ENCODE assay signal across 12 cellular contexts in the genomic region with DNA sequence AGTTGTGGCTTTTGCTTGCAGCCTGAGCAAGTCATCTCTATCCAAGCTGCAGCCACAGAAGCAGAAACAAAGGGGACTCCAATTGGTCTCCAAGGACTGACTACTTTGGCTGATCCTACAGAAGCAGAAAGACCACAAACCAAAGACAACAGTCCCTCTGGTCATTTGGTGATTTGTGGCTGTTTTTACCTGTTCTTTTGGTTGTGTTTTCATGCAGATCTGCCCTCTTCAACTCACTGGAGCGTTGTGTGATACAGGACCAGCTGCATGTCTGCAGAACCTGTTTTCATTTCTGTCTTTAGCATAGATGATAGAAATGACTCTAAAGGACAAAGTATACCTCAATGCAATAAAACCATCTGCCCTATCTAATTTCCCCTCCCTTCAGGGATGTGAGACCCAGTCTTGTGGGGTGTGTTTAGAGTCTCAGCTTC. TPM values are rescaled to one million over a fixed set of nuclear protein-coding genes. Genes with fewer than 3 reads are reported as not detected.
DNase-seq lines count a peak whose midpoint lies in the region; ATAC-seq, FAIRE-seq and TF ChIP-seq lines count a peak whose summit lies in the region.
"Had no signal": no experiment of that assay in that cellular context is flagged by ENCODE, and none has a peak within 500 bp of the region (broad histone marks: within the 10 kb centered on the region; RNA-seq: fewer than 3 reads in every experiment).

No MANE protein-coding gene starts in this region.

- peak overlapping the region; percentile 40 for H3K4me2 ChIP-seq in OCI-LY3 (ENCODE audit: low read length)

- H3K4me3 ChIP-seq in OCI-LY3 (ENCODE audit: low read length) (0 out of 2 replicates have a peak overlapping the region, but pooled peaks have one; percentile 12), testis (no peak overlapping the region)

- H3K9me3 ChIP-seq in OCI-LY3 (ENCODE audit: insufficient read depth, low read length), result no peaks in the 10 kb centered on the region
- H3K9me3 ChIP-seq in testis, result no peaks in the 10 kb centered on the region

- DNase-seq in GM12892 (ENCODE audit: insufficient read length) (peak; percentile 20), NCI-H510A (lab: John Stamatoyannopoulos, UW) (no peak), NCI-H82 treated with DMSO at 0.1 percent for 48 hours (lab: John Stamatoyannopoulos, UW; ENCODE audit: unreplicated experiment) (no peak), NCI-H2227 (lab: John Stamatoyannopoulos, UW; ENCODE audit: unreplicated experiment) (no peak), testis (no peak)
- DNase-seq: activated CD4-positive, CD25-positive, alpha-beta regulatory T cell treated with anti-CD3 and anti-CD28 coated beads, Interleukin-2, amount 50 U/mL, for 72 hours; activated naive CD8-positive, alpha-beta T cell treated with anti-CD3 and anti-CD28 coated beads, Interleukin-2, amount 10 ng/mL, durations not matched to agents 7 days and 5 days; CD4-positive, CD25-positive, alpha-beta regulatory T cell had no signal

- FAIRE-seq in GM12892 (lab: Jason Lieb, UNC), result peak; percentile 93
- FAIRE-seq: endometrium had no signal

- TF ChIP-seq POLR2A in GM12892 (IDR thresholded peaks at IDR 0.05; ENCODE audit: low read depth, low read length), result no peak
- TF ChIP-seq POLR2A in testis (IDR thresholded peaks at IDR 0.05), result no peak

- H4K20me1 ChIP-seq in OCI-LY3 (ENCODE audit: insufficient read depth, low read length), result peaks cover 81% of the 10 kb centered on the region

- H3K9ac ChIP-seq in OCI-LY3 (ENCODE audit: low read length), result no peak overlapping the region

- peaks cover 35% of the 10 kb centered on the region for H3K4me1 ChIP-seq in OCI-LY3 (ENCODE audit: low read length)
- no peaks in the 10 kb centered on the region for H3K4me1 ChIP-seq in testis

- ATAC-seq in GM19397 (IDR thresholded peaks at IDR 0.05; ENCODE audit: unreplicated experiment) (peak; percentile 65), HG02885 (IDR thresholded peaks at IDR 0.05; ENCODE audit: poor library complexity, unreplicated experiment) (peak; percentile 66)

- H3K27me3 ChIP-seq in OCI-LY3 (ENCODE audit: low read depth, low read length) (peaks cover 88% of the 10 kb centered on the region), testis (no peaks in the 10 kb centered on the region)

- H3K36me3 ChIP-seq in OCI-LY3 (replicated peaks; ENCODE audit: low read depth, low read length) (no peaks in the 10 kb centered on the region), testis (ENCODE audit: low read depth, missing control alignments) (no peaks in the 10 kb centered on the region)

- intact Hi-C loops in testis (cut with DNase I; ENCODE audit: low total_unique reads), result no loop called here

- H3K27ac ChIP-seq in OCI-LY3 (ENCODE audit: low read length) (no peak overlapping the region), testis (no peak overlapping the region)

- H2AFZ ChIP-seq in OCI-LY3 (ENCODE audit: low read depth, low read length), result no peak overlapping the region

- H3K79me2 ChIP-seq in OCI-LY3 (ENCODE audit: low read length), result no peaks in the 10 kb centered on the region

- 92 to 98% methylated on average over 1 of the region's 1 CpG for WGBS in testis, 2 donors

- TF ChIP-seq CTCF in OCI-LY3 (IDR thresholded peaks at IDR 0.05; ENCODE audit: low read depth, low read length), result no peak
- no peak for TF ChIP-seq CTCF in testis (IDR thresholded peaks at IDR 0.05)

RNA-seq across cellular contexts. Expression of a gene that starts 48.8 kb away (rescaled TPM):
- not detected for polyA plus RNA-seq in GM12892 (2012; ENCODE audit: missing spikeins)
- total RNA-seq in testis, result under 1 TPM; 0.24 to 0.31 TPM
- polyA plus RNA-seq in testis (ENCODE audit: insufficient read depth, low read depth, low replicate concordance), result 0.15 TPM
- total RNA-seq: activated naive CD8-positive, alpha-beta T cell treated with anti-CD3 and anti-CD28 coated beads, Interleukin-2, amount 10 ng/mL, durations not matched to agents 7 days and 5 days; CD4-positive, CD25-positive, alpha-beta regulatory T cell had no signal
- polyA plus RNA-seq: CD4-positive, CD25-positive, alpha-beta regulatory T cell had no signal
